In genomic region chr13:74052402-74052928, GRCh38 we compare ENCODE assay signal across 1 cellular context.
TF ChIP-seq lines count a peak whose summit lies in the region.

No MANE protein-coding gene starts in this region.

TF ChIP-seq in GM12878, 131 proteins besides CTCF, POLR2A, EP300 and RAD21:
- TF ChIP-seq, protein P1, sequence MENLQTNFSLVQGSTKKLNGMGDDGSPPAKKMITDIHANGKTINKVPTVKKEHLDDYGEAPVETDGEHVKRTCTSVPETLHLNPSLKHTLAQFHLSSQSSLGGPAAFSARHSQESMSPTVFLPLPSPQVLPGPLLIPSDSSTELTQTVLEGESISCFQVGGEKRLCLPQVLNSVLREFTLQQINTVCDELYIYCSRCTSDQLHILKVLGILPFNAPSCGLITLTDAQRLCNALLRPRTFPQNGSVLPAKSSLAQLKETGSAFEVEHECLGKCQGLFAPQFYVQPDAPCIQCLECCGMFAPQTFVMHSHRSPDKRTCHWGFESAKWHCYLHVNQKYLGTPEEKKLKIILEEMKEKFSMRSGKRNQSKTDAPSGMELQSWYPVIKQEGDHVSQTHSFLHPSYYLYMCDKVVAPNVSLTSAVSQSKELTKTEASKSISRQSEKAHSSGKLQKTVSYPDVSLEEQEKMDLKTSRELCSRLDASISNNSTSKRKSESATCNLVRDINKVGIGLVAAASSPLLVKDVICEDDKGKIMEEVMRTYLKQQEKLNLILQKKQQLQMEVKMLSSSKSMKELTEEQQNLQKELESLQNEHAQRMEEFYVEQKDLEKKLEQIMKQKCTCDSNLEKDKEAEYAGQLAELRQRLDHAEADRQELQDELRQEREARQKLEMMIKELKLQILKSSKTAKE (IDR thresholded peaks at IDR 0.05; ENCODE audit: low read depth, poor library complexity, severe bottlenecking): no peak
- TF ChIP-seq CBX3 (IDR thresholded peaks at IDR 0.05; ENCODE audit: borderline replicate concordance, low read depth): no peak
- TF ChIP-seq ZBED1 (IDR thresholded peaks at IDR 0.05; ENCODE audit: borderline replicate concordance): no peak
- no peak for TF ChIP-seq CEBPZ (IDR thresholded peaks at IDR 0.05; ENCODE audit: low read depth, low read length)
- no peak for TF ChIP-seq ZNF622 (IDR thresholded peaks at IDR 0.05)
- no peak for TF ChIP-seq LARP7 (IDR thresholded peaks at IDR 0.05)
- no peak for TF ChIP-seq SP1 (IDR thresholded peaks at IDR 0.05; ENCODE audit: low read depth, low read length)
